14 cellular contexts compared by ENCODE assay signal in genomic region chr10:16646474-16647059, GRCh38.
A peak's percentile ranks its signal among the peaks of the same experiment; 100 is the strongest.
DNase-seq lines count a peak whose midpoint lies in the region; ATAC-seq and TF ChIP-seq lines count a peak whose summit lies in the region.
"Had no signal": no experiment of that assay in that cellular context is flagged by ENCODE, and none has a peak within 500 bp of the region (broad histone marks: within the 10 kb centered on the region; RNA-seq: fewer than 3 reads in every experiment).

No MANE protein-coding gene starts in this region.

- intact Hi-C loops in left ventricle myocardium superior (cut with micrococcal nuclease): no loop called here

- DNase-seq in activated naive CD4-positive, alpha-beta T cell treated with Interleukin-2 at 50 U/mL for 16 hours: no peak
- DNase-seq in NCI-H526 (lab: John Stamatoyannopoulos, UW) (peak; percentile 18 to 46), astrocyte of the cerebellum (ENCODE audit: low read depth) (peak; percentile 47), left ventricle myocardium superior (no peak)
- DNase-seq: aorta, DND-41, NCI-H1417 had no signal

- H3K27ac Mint-ChIP-seq in activated naive CD4-positive, alpha-beta T cell treated with anti-CD3 and anti-CD28 coated beads, Interleukin-2, amount 50 U/mL, for 24 hours: peak overlapping the region; percentile 15
- H3K27ac Mint-ChIP-seq in stimulated activated naive CD8-positive, alpha-beta T cell treated with anti-CD3 and anti-CD28 coated beads, Interleukin-15, Interleukin-2, amounts not matched to agents 100 ng/mL and 50 ng/mL, for 24 hours: peak overlapping the region; percentile 65
- H3K27ac Mint-ChIP-seq: T-helper 1 cell treated with Interleukin-12 subunit alpha and Interleukin-12 subunit beta and Interleukin-4 antibody, amounts not matched to agents 30 μg/mL and 1 μg/mL, for 36 hours had no signal

- H3K27me3 Mint-ChIP-seq in activated naive CD4-positive, alpha-beta T cell treated with anti-CD3 and anti-CD28 coated beads, Interleukin-2, amount 50 U/mL, for 24 hours: no peaks in the 10 kb centered on the region
- H3K27me3 Mint-ChIP-seq in stimulated activated naive CD8-positive, alpha-beta T cell treated with anti-CD3 and anti-CD28 coated beads, Interleukin-15, Interleukin-2, amounts not matched to agents 100 ng/mL and 50 ng/mL, for 24 hours: no peaks in the 10 kb centered on the region
- H3K27me3 Mint-ChIP-seq: progenitor cell of endocrine pancreas had no signal

- H3K9me3 Mint-ChIP-seq in activated naive CD4-positive, alpha-beta T cell treated with anti-CD3 and anti-CD28 coated beads, Interleukin-2, amount 50 U/mL, for 24 hours: no peaks in the 10 kb centered on the region
- no peaks in the 10 kb centered on the region for H3K9me3 Mint-ChIP-seq in stimulated activated naive CD8-positive, alpha-beta T cell treated with anti-CD3 and anti-CD28 coated beads, Interleukin-15, Interleukin-2, amounts not matched to agents 100 ng/mL and 50 ng/mL, for 24 hours
- H3K9me3 Mint-ChIP-seq: T-helper 1 cell treated with Interleukin-12 subunit alpha and Interleukin-12 subunit beta and Interleukin-4 antibody, amounts not matched to agents 30 μg/mL and 1 μg/mL, for 36 hours had no signal

- peaks cover 3% of the 10 kb centered on the region for H3K36me3 Mint-ChIP-seq in activated naive CD4-positive, alpha-beta T cell treated with anti-CD3 and anti-CD28 coated beads, Interleukin-2, amount 50 U/mL, for 24 hours
- H3K36me3 Mint-ChIP-seq in stimulated activated naive CD8-positive, alpha-beta T cell treated with anti-CD3 and anti-CD28 coated beads, Interleukin-15, Interleukin-2, amounts not matched to agents 100 ng/mL and 50 ng/mL, for 24 hours (ENCODE audit: low read depth): peaks cover 18% of the 10 kb centered on the region

- ATAC-seq in left ventricle myocardium superior (no peak), GM18511 (IDR thresholded peaks at IDR 0.05; ENCODE audit: unreplicated experiment) (no peak), GM21786 (IDR thresholded peaks at IDR 0.05; ENCODE audit: unreplicated experiment) (no peak)
- ATAC-seq: gastroesophageal sphincter had no signal

- H3K4me3 ChIP-seq in astrocyte of the cerebellum (ENCODE audit: low read depth, low read length): no peak overlapping the region
- H3K4me3 ChIP-seq: gastroesophageal sphincter had no signal

- peaks cover 7% of the 10 kb centered on the region for H3K4me1 Mint-ChIP-seq in activated naive CD4-positive, alpha-beta T cell treated with anti-CD3 and anti-CD28 coated beads, Interleukin-2, amount 50 U/mL, for 24 hours
- H3K4me1 Mint-ChIP-seq in stimulated activated naive CD8-positive, alpha-beta T cell treated with anti-CD3 and anti-CD28 coated beads, Interleukin-15, Interleukin-2, amounts not matched to agents 100 ng/mL and 50 ng/mL, for 24 hours (ENCODE audit: low read depth): peaks cover 49% of the 10 kb centered on the region

- no peak overlapping the region for H3K4me3 Mint-ChIP-seq in activated naive CD4-positive, alpha-beta T cell treated with anti-CD3 and anti-CD28 coated beads, Interleukin-2, amount 50 U/mL, for 24 hours
- peak overlapping the region; percentile 9 for H3K4me3 Mint-ChIP-seq in stimulated activated naive CD8-positive, alpha-beta T cell treated with anti-CD3 and anti-CD28 coated beads, Interleukin-15, Interleukin-2, amounts not matched to agents 100 ng/mL and 50 ng/mL, for 24 hours
- H3K4me3 Mint-ChIP-seq: T-helper 1 cell treated with Interleukin-12 subunit alpha and Interleukin-12 subunit beta and Interleukin-4 antibody, amounts not matched to agents 30 μg/mL and 1 μg/mL, for 36 hours had no signal

- no peak for TF ChIP-seq CTCF in astrocyte of the cerebellum (IDR thresholded peaks at IDR 0.05; ENCODE audit: low read depth, low read length, missing control alignments)

- in situ Hi-C loops in astrocyte of the cerebellum (cut with HindIII; ENCODE audit: low sequenced_read_pairs): no loop called here

Comparison
In these comparisons a context has a peak if more than half of its experiments do, and no peak if none do; other contexts are left out.
1. DNase-seq: peak in NCI-H526 (2 of 2) and astrocyte of the cerebellum (single experiment); none in activated naive CD4-positive, alpha-beta T cell treated with Interleukin-2 at 50 U/mL for 16 hours (single experiment) and left ventricle myocardium superior (single experiment).